ENCODE assay signal across 17 cellular contexts in genomic region chr9:135400496-135400895, GRCh38.
A peak's percentile ranks its signal among the peaks of the same experiment; 100 is the strongest.
DNase-seq lines count a peak whose midpoint lies in the region; ATAC-seq and TF ChIP-seq lines count a peak whose summit lies in the region.
"Had no signal": no experiment of that assay in that cellular context is flagged by ENCODE, and none has a peak within 500 bp of the region (broad histone marks: within the 10 kb centered on the region; RNA-seq: fewer than 3 reads in every experiment).

No MANE protein-coding gene starts in this region.

- H3K4me2 ChIP-seq in neural progenitor cell, result no peak overlapping the region
- H3K4me2 ChIP-seq: BLaER1, GM23338 had no signal

- no peak overlapping the region for H2AFZ ChIP-seq in neural progenitor cell (replicated peaks)
- H2AFZ ChIP-seq: GM23338 had no signal

- H3K36me3 Mint-ChIP-seq in neural progenitor cell, result no peaks in the 10 kb centered on the region
- H3K36me3 Mint-ChIP-seq: CD4-positive, CD25-positive, alpha-beta regulatory T cell; CD8-positive, alpha-beta T cell had no signal

- intact Hi-C loops in dorsolateral prefrontal cortex (cut with DNase I) (no loop called here), posterior cingulate gyrus (cut with DNase I) (no loop called here)

- TF ChIP-seq CTCF in dorsolateral prefrontal cortex (IDR thresholded peaks at IDR 0.05 in 54 of 56, conservative IDR thresholded peaks at IDR 0.05 in 2 of 56; ENCODE audit: low read depth in 1 of 56, partially characterized antibody in 56 of 56) (no peak), neural progenitor cell (IDR thresholded peaks at IDR 0.05) (no peak)

- H3K4me1 ChIP-seq in neural progenitor cell, result no peaks in the 10 kb centered on the region
- no peaks in the 10 kb centered on the region for H3K4me1 ChIP-seq in effector memory CD4-positive, alpha-beta T cell (ENCODE audit: control insufficient read depth, insufficient read depth, low read length, poor library complexity, severe bottlenecking)
- H3K4me1 ChIP-seq: BLaER1, Caco-2 had no signal

- no peaks in the 10 kb centered on the region for H4K20me1 ChIP-seq in neural progenitor cell (ENCODE audit: low read depth)
- H4K20me1 ChIP-seq: BLaER1 had no signal

- H3F3A ChIP-seq in neural progenitor cell (ENCODE audit: low read depth), result no peaks in the 10 kb centered on the region

- ATAC-seq in HG03175 (IDR thresholded peaks at IDR 0.05; ENCODE audit: unreplicated experiment), result no peak
- ATAC-seq: CD8-positive, alpha-beta T cell; GM23338; HCT116 had no signal

- H3K4me3 ChIP-seq in dorsolateral prefrontal cortex (no peak overlapping the region), neural progenitor cell (no peak overlapping the region)
- no peak overlapping the region for H3K4me3 ChIP-seq in effector memory CD4-positive, alpha-beta T cell (ENCODE audit: insufficient read depth, low read depth, low read length, poor library complexity, severe bottlenecking)
- H3K4me3 ChIP-seq: BLaER1, GM23338 had no signal

- H3K9me3 ChIP-seq in neural progenitor cell (ENCODE audit: low read depth), result no peaks in the 10 kb centered on the region
- no peaks in the 10 kb centered on the region for H3K9me3 ChIP-seq in effector memory CD4-positive, alpha-beta T cell (ENCODE audit: control insufficient read depth, low read length)

- peaks cover 3% of the 10 kb centered on the region for H3K27me3 Mint-ChIP-seq in neural progenitor cell (ENCODE audit: insufficient read depth, low read depth)
- H3K27me3 Mint-ChIP-seq: B cell; CD4-positive, CD25-positive, alpha-beta regulatory T cell had no signal

- H3K27ac ChIP-seq in dorsolateral prefrontal cortex (peak overlapping the region in 10 of 59 donors; percentile 1 to 74 (median 36)), neural progenitor cell (no peak overlapping the region)
- no peak overlapping the region for H3K27ac ChIP-seq in effector memory CD4-positive, alpha-beta T cell (ENCODE audit: insufficient read depth, low read length, poor library complexity, severe bottlenecking)
- H3K27ac ChIP-seq: BLaER1, C4-2B had no signal

- H3K27ac Mint-ChIP-seq in neural progenitor cell, result peak overlapping the region; percentile 78
- H3K27ac Mint-ChIP-seq: B cell; CD4-positive, CD25-positive, alpha-beta regulatory T cell; CD8-positive, alpha-beta T cell; GM23338; H9 had no signal

- H3K27me3 ChIP-seq in dorsolateral prefrontal cortex (no peaks in the 10 kb centered on the region), neural progenitor cell (no peaks in the 10 kb centered on the region)
- H3K27me3 ChIP-seq in effector memory CD4-positive, alpha-beta T cell (replicated peaks; ENCODE audit: control insufficient read depth, insufficient read depth, low read length, poor library complexity, severe bottlenecking), result no peaks in the 10 kb centered on the region
- H3K27me3 ChIP-seq: BLaER1 had no signal

- no peaks in the 10 kb centered on the region for H3K79me2 ChIP-seq in neural progenitor cell (ENCODE audit: low read depth)

- no peaks in the 10 kb centered on the region for H3K36me3 ChIP-seq in neural progenitor cell
- H3K36me3 ChIP-seq in effector memory CD4-positive, alpha-beta T cell (ENCODE audit: control insufficient read depth, insufficient read depth, low read length), result no peaks in the 10 kb centered on the region
- H3K36me3 ChIP-seq: BLaER1 had no signal

- in situ Hi-C loops in KBM-7 (cut with MboI; ENCODE audit: low pct_unique_long_range_greater_than_20kb, low sequenced_read_pairs), result no loop called here

- H3K4me3 Mint-ChIP-seq in neural progenitor cell, result no peak overlapping the region
- H3K4me3 Mint-ChIP-seq: B cell; CD4-positive, CD25-positive, alpha-beta regulatory T cell; CD8-positive, alpha-beta T cell; GM23338; H9 had no signal

- DNase-seq in dorsolateral prefrontal cortex, result peak in 6 of 10 donors; percentile 33 to 63 (median 61)
- DNase-seq in neural progenitor cell (ENCODE audit: low spot score), result no peak
- peak in 6 of 10 donors; percentile 32 to 88 (median 48) for DNase-seq in posterior cingulate gyrus
- DNase-seq in effector memory CD4-positive, alpha-beta T cell, result no peak
- no peak for DNase-seq in KBM-7
- DNase-seq: Caco-2; CD4-positive, CD25-positive, alpha-beta regulatory T cell; CD8-positive, alpha-beta T cell; DMS153; DND-41; H9 had no signal

- H3K9me3 Mint-ChIP-seq in neural progenitor cell, result peaks cover 7% of the 10 kb centered on the region
- H3K9me3 Mint-ChIP-seq: CD4-positive, CD25-positive, alpha-beta regulatory T cell; CD8-positive, alpha-beta T cell had no signal

- H3K4me1 Mint-ChIP-seq in neural progenitor cell, result no peaks in the 10 kb centered on the region
- H3K4me1 Mint-ChIP-seq: B cell; CD4-positive, CD25-positive, alpha-beta regulatory T cell; GM23338; H9 had no signal

- no peak overlapping the region for H3K9ac ChIP-seq in neural progenitor cell
- H3K9ac ChIP-seq: BLaER1 had no signal

Comparison
In these comparisons a context has a peak if more than half of its experiments do, and no peak if none do; other contexts are left out.
1. DNase-seq: peak in dorsolateral prefrontal cortex (6 of 10) and posterior cingulate gyrus (6 of 10); none in neural progenitor cell (single experiment), effector memory CD4-positive, alpha-beta T cell (0 of 3) and KBM-7 (single experiment).